25 cellular contexts compared by ENCODE assay signal in genomic region chr2:141063410-141063809, GRCh38.
DNase-seq lines count a peak whose midpoint lies in the region; ATAC-seq, FAIRE-seq and TF ChIP-seq lines count a peak whose summit lies in the region.
"Had no signal": no experiment of that assay in that cellular context is flagged by ENCODE, and none has a peak within 500 bp of the region (broad histone marks: within the 10 kb centered on the region; RNA-seq: fewer than 3 reads in every experiment).

No MANE protein-coding gene starts in this region.

- H2BK5ac ChIP-seq in mesendoderm (ENCODE audit: low read length) = no peak overlapping the region

- no peak overlapping the region for H3K27ac ChIP-seq in endothelial cell of umbilical vein (ENCODE audit: insufficient read depth, low read depth, low read length)
- H3K27ac ChIP-seq in mesendoderm (ENCODE audit: low read depth, low read length) = no peak overlapping the region
- H3K27ac ChIP-seq in gastroesophageal sphincter = no peak overlapping the region
- H3K27ac ChIP-seq: 22Rv1, RWPE1 had no signal

- no peaks in the 10 kb centered on the region for H3K79me1 ChIP-seq in mesendoderm (ENCODE audit: low read length)

- intact Hi-C loops in endothelial cell of umbilical vein (cut with micrococcal nuclease) = no loop called here

- H3K4me3 ChIP-seq in endothelial cell of umbilical vein (replicated peaks in 1 of 3; ENCODE audit: insufficient read depth in 1 of 3, low read depth in 1 of 3, low read length in 3 of 3) (no peak overlapping the region), mesendoderm (ENCODE audit: low read length) (no peak overlapping the region), gastroesophageal sphincter (no peak overlapping the region)

- H4K8ac ChIP-seq in mesendoderm (ENCODE audit: low read depth, low read length) = no peak overlapping the region

- H3K4me1 ChIP-seq in endothelial cell of umbilical vein (ENCODE audit: control insufficient read depth, extremely low read depth, insufficient read depth, low read length) (no peaks in the 10 kb centered on the region), mesendoderm (ENCODE audit: control insufficient read depth, low read depth, low read length) (no peaks in the 10 kb centered on the region), gastroesophageal sphincter (no peaks in the 10 kb centered on the region)

- H3K4me2 ChIP-seq in endothelial cell of umbilical vein (ENCODE audit: insufficient read depth, low read length) = no peak overlapping the region
- H3K4me2 ChIP-seq in mesendoderm (ENCODE audit: low read length) = no peak overlapping the region

- POLR2A ChIA-PET in endothelial cell of umbilical vein (lab: Charles Lee) = no interaction called here

- dilution Hi-C loops in endothelial cell of umbilical vein (cut with MboI; ENCODE audit: extremely low pct_ligation_motif_present, low sequenced_read_pairs) = no loop called here

- no peak overlapping the region for H4K5ac ChIP-seq in mesendoderm (ENCODE audit: low read length)

- TF ChIP-seq POLR2A in endothelial cell of umbilical vein (IDR thresholded peaks at IDR 0.05; ENCODE audit: low read depth, low read length) = no peak
- TF ChIP-seq POLR2A in gastroesophageal sphincter (IDR thresholded peaks at IDR 0.05) = no peak

- H3K36me3 ChIP-seq in endothelial cell of umbilical vein (ENCODE audit: control insufficient read depth in 2 of 2, extremely low read depth in 1 of 2, insufficient read depth in 2 of 2, low read length in 2 of 2) (no peaks in the 10 kb centered on the region), mesendoderm (ENCODE audit: control insufficient read depth, insufficient read depth, low read length) (no peaks in the 10 kb centered on the region), gastroesophageal sphincter (no peaks in the 10 kb centered on the region)
- H3K36me3 ChIP-seq: BE2C had no signal

- H3K9me1 ChIP-seq in endothelial cell of umbilical vein (replicated peaks; ENCODE audit: control insufficient read depth, extremely low read depth, insufficient read depth, low read length) = no peaks in the 10 kb centered on the region

- no peak for FAIRE-seq in endothelial cell of umbilical vein (lab: Jason Lieb, UNC)
- FAIRE-seq: GM12892, GM19239 had no signal

- no peak overlapping the region for H3K4ac ChIP-seq in mesendoderm (ENCODE audit: low read depth, low read length)

- no peaks in the 10 kb centered on the region for H3K27me3 ChIP-seq in endothelial cell of umbilical vein (ENCODE audit: control insufficient read depth in 2 of 2, insufficient read depth in 2 of 2, low read length in 2 of 2)
- H3K27me3 ChIP-seq in mesendoderm (ENCODE audit: insufficient read depth, low read length, poor library complexity) = no peaks in the 10 kb centered on the region
- H3K27me3 ChIP-seq in gastroesophageal sphincter = no peaks in the 10 kb centered on the region
- H3K27me3 ChIP-seq: BE2C had no signal

- BruUV-seq in endothelial cell of umbilical vein (replicated peaks; lab: Mats Ljungman, UMichigan) = no TSS peak

- DNase-seq in NCI-H748 (lab: John Stamatoyannopoulos, UW; ENCODE audit: unreplicated experiment) = peak; percentile 20
- no peak for DNase-seq in NCI-H748 treated with DMSO at 0.1 percent for 48 hours (lab: John Stamatoyannopoulos, UW)
- no peak for DNase-seq in endothelial cell of umbilical vein (ENCODE audit: low read depth, low spot score)
- DNase-seq in mesendoderm = peak; percentile 16
- DNase-seq in 8988T = no peak
- DNase-seq in stimulated activated CD4-positive, alpha-beta T cell treated with anti-CD3 and anti-CD28 coated beads, Interleukin-4, amount 100 ng/mL, for 4 hours = no peak
- DNase-seq: ACHN; BE2C; CD8-positive, alpha-beta memory T cell; DMS 273 treated with DMSO at 0.1 percent for 48 hours; DMS79 treated with DMSO at 0.1 percent for 48 hours; H9; HFFc6; NCI-H1048; NCI-H1417; NCI-H1694; NCI-H2029 treated with DMSO at 0.1 percent for 48 hours; NCI-H446 treated with DMSO at 0.1 percent for 48 hours; NCI-H526; SHP77 had no signal

- TF ChIP-seq EP300 in gastroesophageal sphincter (IDR thresholded peaks at IDR 0.05) = no peak

- no peak overlapping the region for H3K23ac ChIP-seq in mesendoderm (ENCODE audit: low read length)

- peak overlapping the region; percentile 19 for H2AFZ ChIP-seq in endothelial cell of umbilical vein (ENCODE audit: low read depth, low read length)

- no peak overlapping the region for H2BK15ac ChIP-seq in mesendoderm (replicated peaks; ENCODE audit: low read depth)

- WGBS in mesendoderm (ENCODE audit: extremely low coverage, insufficient coverage, low lambda C conversion rate) = no CpG with 5 or more reads among the region's 4 CpGs
- WGBS in gastroesophageal sphincter (ENCODE audit: low coverage in 1 of 2), 2 donors = 35 to 67% methylated on average over 4 of the region's 4 CpGs

- no peaks in the 10 kb centered on the region for H4K20me1 ChIP-seq in endothelial cell of umbilical vein (replicated peaks; ENCODE audit: control insufficient read depth, extremely low read depth, insufficient read depth, low read length)

- no peak overlapping the region for H3K18ac ChIP-seq in mesendoderm (ENCODE audit: low read length)

- H3K79me2 ChIP-seq in endothelial cell of umbilical vein (ENCODE audit: control insufficient read depth, insufficient read depth, low read length) (no peaks in the 10 kb centered on the region), mesendoderm (ENCODE audit: control insufficient read depth, insufficient read depth, low read length) (no peaks in the 10 kb centered on the region)

- CTCF ChIA-PET in endothelial cell of umbilical vein (lab: Charles Lee) = no interaction called here

- no peak for ATAC-seq in gastroesophageal sphincter

- H3K9me3 ChIP-seq in endothelial cell of umbilical vein (replicated peaks; ENCODE audit: control insufficient read depth, insufficient read depth, low read length) (no peaks in the 10 kb centered on the region), gastroesophageal sphincter (no peaks in the 10 kb centered on the region)
- H3K9me3 ChIP-seq: BE2C had no signal

- no peak overlapping the region for H3K9ac ChIP-seq in endothelial cell of umbilical vein (replicated peaks; ENCODE audit: extremely low read depth, insufficient read depth, low read length)
- no peak overlapping the region for H3K9ac ChIP-seq in mesendoderm (ENCODE audit: low read length)

- TF ChIP-seq CTCF in endothelial cell of umbilical vein (IDR thresholded peaks at IDR 0.05; ENCODE audit: extremely low read depth in 1 of 2, insufficient read depth in 1 of 2, low read depth in 1 of 2, low read length in 2 of 2) = no peak
- no peak for TF ChIP-seq CTCF in gastroesophageal sphincter (IDR thresholded peaks at IDR 0.05)

- no peak overlapping the region for H2BK120ac ChIP-seq in mesendoderm (ENCODE audit: low read depth, low read length)

- no peak overlapping the region for H3K56ac ChIP-seq in mesendoderm (ENCODE audit: low read length)

- H2AK5ac ChIP-seq in mesendoderm (ENCODE audit: low read length) = no peak overlapping the region

TF ChIP-seq in endothelial cell of umbilical vein, 7 proteins besides CTCF, POLR2A, EP300 and RAD21:
- TF ChIP-seq GATA2 (IDR thresholded peaks at IDR 0.05; ENCODE audit: insufficient read depth, insufficient read length, low read depth, low read length) (no peak), FOS (IDR thresholded peaks at IDR 0.05; ENCODE audit: borderline replicate concordance, insufficient read depth, low read length) (no peak), JUN (IDR thresholded peaks at IDR 0.05; ENCODE audit: borderline replicate concordance, insufficient read depth, insufficient read length, low read depth) (no peak), EZH2 (IDR thresholded peaks at IDR 0.05; ENCODE audit: borderline replicate concordance, low read depth, low read length, severe bottlenecking) (no peak), POLR2AphosphoS5 (IDR thresholded peaks at IDR 0.05; ENCODE audit: insufficient read depth, low read depth, low read length) (no peak), MAX (IDR thresholded peaks at IDR 0.05; ENCODE audit: insufficient read depth, insufficient read length) (no peak), MYC (IDR thresholded peaks at IDR 0.05; ENCODE audit: low read depth, low read length) (no peak)

Comparison
In these comparisons a context has a peak if more than half of its experiments do, and no peak if none do; other contexts are left out.
1. DNase-seq: peak in NCI-H748 (single experiment) and mesendoderm (single experiment); none in NCI-H748 treated with DMSO at 0.1 percent for 48 hours (single experiment), endothelial cell of umbilical vein (single experiment), 8988T (single experiment) and stimulated activated CD4-positive, alpha-beta T cell treated with anti-CD3 and anti-CD28 coated beads, Interleukin-4, amount 100 ng/mL, for 4 hours (0 of 2).